16 cellular contexts compared by ENCODE assay signal in genomic region chr17:80846932-80847331, GRCh38.
DNase-seq lines count a peak whose midpoint lies in the region; ATAC-seq and TF ChIP-seq lines count a peak whose summit lies in the region.
"Had no signal": no experiment of that assay in that cellular context is flagged by ENCODE, and none has a peak within 500 bp of the region (broad histone marks: within the 10 kb centered on the region; RNA-seq: fewer than 3 reads in every experiment).

No MANE protein-coding gene starts in this region.

- H3K27ac Mint-ChIP-seq in T-helper 1 cell treated with Interleukin-12 subunit alpha and Interleukin-12 subunit beta and Interleukin-4 antibody, amounts not matched to agents 30 μg/mL and 1 μg/mL, for 36 hours = peak overlapping the region; percentile 90
- peak overlapping the region in 2 of 3 donors; percentile 56 to 62 for H3K27ac Mint-ChIP-seq in IgD-negative memory B cell
- H3K27ac Mint-ChIP-seq in natural killer cell treated with Interleukin-12 subunit alpha and Interleukin-12 subunit beta and Interleukin-15 and Interleukin-18, amount 100 ng/mL, for 72 hours = peak overlapping the region; percentile 78 to 81
- no peak overlapping the region; the same call in 1 of the 2 replicates for H3K27ac Mint-ChIP-seq in HFFc6

- peak in 1 of 2 donors; percentile 3 for ATAC-seq in natural killer cell treated with Interleukin-12 subunit alpha and Interleukin-12 subunit beta and Interleukin-15 and Interleukin-18, amount 100 ng/mL, for 72 hours

- peaks cover 57% of the 10 kb centered on the region for H3K36me3 Mint-ChIP-seq in T-helper 1 cell treated with Interleukin-12 subunit alpha and Interleukin-12 subunit beta and Interleukin-4 antibody, amounts not matched to agents 30 μg/mL and 1 μg/mL, for 36 hours (ENCODE audit: low read depth)
- H3K36me3 Mint-ChIP-seq in IgD-negative memory B cell (peaks cover 3% of the 10 kb centered on the region), HFFc6 (ENCODE audit: low read depth) (peaks cover 20% of the 10 kb centered on the region)
- H3K36me3 Mint-ChIP-seq in natural killer cell treated with Interleukin-12 subunit alpha and Interleukin-12 subunit beta and Interleukin-15 and Interleukin-18, amount 100 ng/mL, for 72 hours = no peaks in the 10 kb centered on the region

- H3K79me2 ChIP-seq in PC-9 (ENCODE audit: low read depth) = no peaks in the 10 kb centered on the region
- H3K79me2 ChIP-seq: hepatocyte had no signal

- peaks cover 12 to 66% (median 38%) of the 10 kb centered on the region in 4 donors for H3K36me3 ChIP-seq in esophagus muscularis mucosa
- no peaks in the 10 kb centered on the region for H3K36me3 ChIP-seq in PC-9 (ENCODE audit: low read depth)

- H3K27me3 ChIP-seq in esophagus muscularis mucosa = no peaks in the 10 kb centered on the region
- no peaks in the 10 kb centered on the region for H3K27me3 ChIP-seq in PC-9 (ENCODE audit: insufficient read depth, low read depth)
- H3K27me3 ChIP-seq: esophagus squamous epithelium, hepatocyte had no signal

- TF ChIP-seq CTCF in esophagus muscularis mucosa (IDR thresholded peaks at IDR 0.05) = no peak
- TF ChIP-seq CTCF in PC-9 (conservative IDR thresholded peaks at IDR 0.05) = no peak
- no peak for TF ChIP-seq CTCF in HFFc6 (IDR thresholded peaks at IDR 0.05)

- H2AFZ ChIP-seq in PC-9 = no peak overlapping the region
- H2AFZ ChIP-seq: hepatocyte had no signal

- no peaks in the 10 kb centered on the region for H3K9me3 Mint-ChIP-seq in T-helper 1 cell treated with Interleukin-12 subunit alpha and Interleukin-12 subunit beta and Interleukin-4 antibody, amounts not matched to agents 30 μg/mL and 1 μg/mL, for 36 hours
- H3K9me3 Mint-ChIP-seq in IgD-negative memory B cell (no peaks in the 10 kb centered on the region), HFFc6 (no peaks in the 10 kb centered on the region)
- H3K9me3 Mint-ChIP-seq in natural killer cell treated with Interleukin-12 subunit alpha and Interleukin-12 subunit beta and Interleukin-15 and Interleukin-18, amount 100 ng/mL, for 72 hours = no peaks in the 10 kb centered on the region

- POLR2A ChIA-PET in PC-9 (lab: Charles Lee; ENCODE audit: unreplicated experiment) = no interaction called here

- no peaks in the 10 kb centered on the region for H4K20me1 ChIP-seq in PC-9 (ENCODE audit: insufficient read depth)

- H3K4me3 ChIP-seq in esophagus muscularis mucosa (no peak overlapping the region), PC-9 (no peak overlapping the region)
- H3K4me3 ChIP-seq: esophagus squamous epithelium, hepatocyte had no signal

- H3K4me1 ChIP-seq in esophagus muscularis mucosa = no peaks in the 10 kb centered on the region
- no peaks in the 10 kb centered on the region for H3K4me1 ChIP-seq in PC-9 (replicated peaks; ENCODE audit: insufficient read depth)
- H3K4me1 ChIP-seq: Caco-2, esophagus squamous epithelium had no signal

- H3K9me2 ChIP-seq in PC-9 (ENCODE audit: insufficient read depth) = no peaks in the 10 kb centered on the region

- H3K4me3 Mint-ChIP-seq in T-helper 1 cell treated with Interleukin-12 subunit alpha and Interleukin-12 subunit beta and Interleukin-4 antibody, amounts not matched to agents 30 μg/mL and 1 μg/mL, for 36 hours = peak overlapping the region; percentile 56
- H3K4me3 Mint-ChIP-seq in IgD-negative memory B cell = peak overlapping the region in 2 of 4 donors; percentile 14 to 80
- H3K4me3 Mint-ChIP-seq in natural killer cell treated with Interleukin-12 subunit alpha and Interleukin-12 subunit beta and Interleukin-15 and Interleukin-18, amount 100 ng/mL, for 72 hours = peak overlapping the region; percentile 77
- H3K4me3 Mint-ChIP-seq in HFFc6 = no peak overlapping the region; the same call in 1 of the 2 replicates

- H3K4me1 Mint-ChIP-seq in T-helper 1 cell treated with Interleukin-12 subunit alpha and Interleukin-12 subunit beta and Interleukin-4 antibody, amounts not matched to agents 30 μg/mL and 1 μg/mL, for 36 hours (ENCODE audit: low read depth) = peaks cover 54% of the 10 kb centered on the region
- peaks cover 24 to 32% (median 28%) of the 10 kb centered on the region in 3 donors for H3K4me1 Mint-ChIP-seq in IgD-negative memory B cell
- H3K4me1 Mint-ChIP-seq in natural killer cell treated with Interleukin-12 subunit alpha and Interleukin-12 subunit beta and Interleukin-15 and Interleukin-18, amount 100 ng/mL, for 72 hours (ENCODE audit: low read depth in 2 of 2) = peaks cover 28 to 33% of the 10 kb centered on the region in 2 donors
- H3K4me1 Mint-ChIP-seq in HFFc6 (ENCODE audit: low read depth) = peaks cover 5% of the 10 kb centered on the region; the same call in 1 of the 2 replicates

- intact Hi-C loops in esophagus muscularis mucosa (cut with DNase I) = no loop called here
- intact Hi-C loops in PC-9 (cut with micrococcal nuclease; ENCODE audit: unreplicated experiment) = no loop called here

- CTCF ChIA-PET in PC-9 (lab: Charles Lee) = no interaction called here

- H3K27ac ChIP-seq in esophagus muscularis mucosa (replicated peaks in 1 of 4) (no peak overlapping the region), PC-9 (no peak overlapping the region)
- H3K27ac ChIP-seq: 22Rv1, esophagus squamous epithelium, hepatocyte had no signal

- no peaks in the 10 kb centered on the region for H3K27me3 Mint-ChIP-seq in T-helper 1 cell treated with Interleukin-12 subunit alpha and Interleukin-12 subunit beta and Interleukin-4 antibody, amounts not matched to agents 30 μg/mL and 1 μg/mL, for 36 hours (ENCODE audit: low read depth)
- H3K27me3 Mint-ChIP-seq in IgD-negative memory B cell (peaks cover 1% of the 10 kb centered on the region), HFFc6 (ENCODE audit: insufficient read depth) (no peaks in the 10 kb centered on the region)
- no peaks in the 10 kb centered on the region for H3K27me3 Mint-ChIP-seq in natural killer cell treated with Interleukin-12 subunit alpha and Interleukin-12 subunit beta and Interleukin-15 and Interleukin-18, amount 100 ng/mL, for 72 hours

- TF ChIP-seq POLR2A in esophagus muscularis mucosa (IDR thresholded peaks at IDR 0.05; ENCODE audit: low read depth) = no peak

- H3K9me3 ChIP-seq in esophagus muscularis mucosa (no peaks in the 10 kb centered on the region), PC-9 (ENCODE audit: insufficient read depth, low read depth) (no peaks in the 10 kb centered on the region)
- H3K9me3 ChIP-seq: Caco-2, esophagus squamous epithelium had no signal

- 94% methylated on average over 14 of the region's 17 CpGs for WGBS in esophagus muscularis mucosa

- H3F3A ChIP-seq in PC-9 (ENCODE audit: insufficient read depth, low read depth) = no peaks in the 10 kb centered on the region

- no peak for DNase-seq in T-helper 1 cell
- DNase-seq in activated naive CD4-positive, alpha-beta T cell treated with anti-CD3 and anti-CD28 coated beads, Interleukin-2, amount 50 U/mL, for 16 hours = peak; percentile 12
- peak; percentile 44 for DNase-seq in natural killer cell treated with Interleukin-12 subunit alpha and Interleukin-12 subunit beta and Interleukin-15 and Interleukin-18, amount 100 ng/mL, for 72 hours (ENCODE audit: low spot score)
- no peak for DNase-seq in esophagus muscularis mucosa (ENCODE audit: extremely low spot score)
- no peak for DNase-seq in PC-9
- DNase-seq in HFFc6 = no peak
- DNase-seq: Caco-2; dermis blood vessel endothelial cell; esophagus squamous epithelium; NCI-H1092; NCI-H2171 treated with DMSO at 0.1 percent for 48 hours; NK-92 treated with Interleukin-12 subunit alpha and Interleukin-12 subunit beta, amount 100 ng/mL, for 24 hours had no signal

- TF ChIP-seq EP300 in esophagus muscularis mucosa (IDR thresholded peaks at IDR 0.05) = no peak

- BruUV-seq in PC-9 (replicated peaks; lab: Mats Ljungman, UMichigan) = no TSS peak

- H3K4me2 ChIP-seq in PC-9 = no peak overlapping the region
- H3K4me2 ChIP-seq: hepatocyte had no signal

Comparison
In these comparisons a context has a peak if more than half of its experiments do, and no peak if none do; other contexts are left out.
1. DNase-seq: peak in activated naive CD4-positive, alpha-beta T cell treated with anti-CD3 and anti-CD28 coated beads, Interleukin-2, amount 50 U/mL, for 16 hours (single experiment) and natural killer cell treated with Interleukin-12 subunit alpha and Interleukin-12 subunit beta and Interleukin-15 and Interleukin-18, amount 100 ng/mL, for 72 hours (single experiment); none in T-helper 1 cell (0 of 5), esophagus muscularis mucosa (single experiment), PC-9 (0 of 2) and HFFc6 (single experiment).